ENCODE assay signal across 21 cellular contexts in the genomic region with DNA sequence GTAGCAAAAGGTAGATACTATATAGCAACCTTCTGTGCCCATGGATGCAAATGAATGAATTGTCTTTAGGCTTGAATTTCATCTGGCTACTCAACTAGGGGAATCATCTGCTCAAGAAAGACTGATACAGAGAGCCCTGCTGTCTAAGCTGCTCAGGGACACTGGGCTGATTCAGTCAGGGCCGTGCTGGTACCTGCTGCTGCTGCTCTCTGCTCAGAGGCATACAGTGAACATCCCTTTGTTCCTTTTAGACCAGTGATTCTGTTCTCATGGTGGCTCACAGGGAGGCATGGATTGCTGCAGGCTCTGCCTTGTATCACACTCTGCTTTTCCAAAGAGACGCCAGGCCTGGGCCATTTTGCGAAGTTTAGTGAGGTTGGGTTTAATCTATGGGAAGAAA. TPM values are rescaled to one million over a fixed set of nuclear protein-coding genes. Genes with fewer than 3 reads are reported as not detected.
A peak's percentile ranks its signal among the peaks of the same experiment; 100 is the strongest.
DNase-seq lines count a peak whose midpoint lies in the region; ATAC-seq, FAIRE-seq and TF ChIP-seq lines count a peak whose summit lies in the region.
"Had no signal": no experiment of that assay in that cellular context is flagged by ENCODE, and none has a peak within 500 bp of the region (broad histone marks: within the 10 kb centered on the region; RNA-seq: fewer than 3 reads in every experiment).

No MANE protein-coding gene starts in this region.

- H3K4me1 Mint-ChIP-seq in central memory CD8-positive, alpha-beta T cell: peaks cover 6% of the 10 kb centered on the region
- H3K4me1 Mint-ChIP-seq in naive thymus-derived CD4-positive, alpha-beta T cell: peaks cover 0 to 4% (median 0%) of the 10 kb centered on the region in 7 donors
- H3K4me1 Mint-ChIP-seq: B cell, CD14-positive monocyte had no signal

- DNase-seq in HTR-8/SVneo (ENCODE audit: insufficient read length, low spot score): no peak
- no peak for DNase-seq in central memory CD8-positive, alpha-beta T cell (ENCODE audit: low spot score in 2 of 2)
- DNase-seq in midbrain (lab: John Stamatoyannopoulos, UW): peak; percentile 28
- peak in 30 of 49 donors; percentile 2 to 59 (median 22) for DNase-seq in substantia nigra (lab: John Stamatoyannopoulos, UW)
- no peak for DNase-seq in naive thymus-derived CD4-positive, alpha-beta T cell
- DNase-seq in left colon: no peak
- no peak for DNase-seq in SK-N-SH
- DNase-seq: Karpas-422, MV-4-11, NCI-H1105 treated with DMSO at 0.1 percent for 48 hours, NCI-H1694, NCI-H2081, NCI-H2171, NCI-H524 treated with DMSO at 0.1 percent for 48 hours, NCI-H82, Peyer's patch had no signal

- peak overlapping the region; percentile 22 for H3K27ac Mint-ChIP-seq in central memory CD8-positive, alpha-beta T cell (ENCODE audit: low read depth)
- peak overlapping the region in 1 of 9 donors; percentile 21 for H3K27ac Mint-ChIP-seq in naive thymus-derived CD4-positive, alpha-beta T cell
- H3K27ac Mint-ChIP-seq: B cell, CD14-positive monocyte had no signal

- WGBS in SK-N-SH (ENCODE audit: low lambda C conversion rate): 86% methylated on average over 3 of the region's 3 CpGs

- peak; percentile 62 for FAIRE-seq in HTR-8/SVneo (lab: Jason Lieb, UNC)
- FAIRE-seq: A204.1, H1 had no signal

- no peaks in the 10 kb centered on the region for H3K27me3 Mint-ChIP-seq in central memory CD8-positive, alpha-beta T cell
- H3K27me3 Mint-ChIP-seq in naive thymus-derived CD4-positive, alpha-beta T cell: no peaks in the 10 kb centered on the region
- H3K27me3 Mint-ChIP-seq: B cell had no signal

- TF ChIP-seq CTCF in SK-N-SH (IDR thresholded peaks at IDR 0.05): no peak

- H3K27me3 ChIP-seq in naive thymus-derived CD4-positive, alpha-beta T cell (ENCODE audit: control insufficient read depth in 2 of 2, insufficient read depth in 2 of 2, low read length in 2 of 2): no peaks in the 10 kb centered on the region
- H3K27me3 ChIP-seq in SK-N-SH (ENCODE audit: insufficient read depth): no peaks in the 10 kb centered on the region
- H3K27me3 ChIP-seq: Peyer's patch had no signal

- no peaks in the 10 kb centered on the region for H4K20me1 ChIP-seq in SK-N-SH (ENCODE audit: insufficient read depth)

- intact Hi-C loops in naive thymus-derived CD4-positive, alpha-beta T cell (cut with micrococcal nuclease): no loop called here
- intact Hi-C loops in left colon (cut with DNase I, micrococcal nuclease): no loop called here

- no peaks in the 10 kb centered on the region for H3K79me2 ChIP-seq in SK-N-SH (ENCODE audit: insufficient read depth)

- H3K36me3 ChIP-seq in naive thymus-derived CD4-positive, alpha-beta T cell (ENCODE audit: control insufficient read depth in 2 of 3, insufficient read depth in 3 of 3, low read length in 3 of 3): peaks cover 6 to 60% (median 17%) of the 10 kb centered on the region in 3 experiments
- H3K36me3 ChIP-seq in SK-N-SH (replicated peaks in 1 of 2; ENCODE audit: control insufficient read depth in 1 of 2, insufficient read depth in 2 of 2, low read length in 1 of 2): peaks cover 28 to 59% of the 10 kb centered on the region in 2 experiments

- no peak overlapping the region for H3K4me2 ChIP-seq in SK-N-SH

- H3K36me3 Mint-ChIP-seq in central memory CD8-positive, alpha-beta T cell (ENCODE audit: insufficient read depth): peaks cover 31% of the 10 kb centered on the region
- peaks cover 3 to 43% (median 20%) of the 10 kb centered on the region in 5 donors for H3K36me3 Mint-ChIP-seq in naive thymus-derived CD4-positive, alpha-beta T cell

- no peak overlapping the region for H3K4me3 Mint-ChIP-seq in central memory CD8-positive, alpha-beta T cell
- no peak overlapping the region for H3K4me3 Mint-ChIP-seq in naive thymus-derived CD4-positive, alpha-beta T cell
- H3K4me3 Mint-ChIP-seq: B cell, CD14-positive monocyte had no signal

- TF ChIP-seq EP300 in SK-N-SH (IDR thresholded peaks at IDR 0.05; ENCODE audit: borderline replicate concordance in 1 of 2, low read depth in 1 of 2, low read length in 1 of 2): no peak

- no peaks in the 10 kb centered on the region for H3K9me3 ChIP-seq in naive thymus-derived CD4-positive, alpha-beta T cell (ENCODE audit: control insufficient read depth in 2 of 3, low read length in 3 of 3)
- H3K9me3 ChIP-seq in SK-N-SH: no peaks in the 10 kb centered on the region
- H3K9me3 ChIP-seq: Peyer's patch had no signal

- no peaks in the 10 kb centered on the region for H3K9me2 ChIP-seq in SK-N-SH

- peaks cover 6% of the 10 kb centered on the region for H3F3A ChIP-seq in SK-N-SH (replicated peaks; ENCODE audit: insufficient read depth)

- no peak overlapping the region for H3K4me3 ChIP-seq in naive thymus-derived CD4-positive, alpha-beta T cell (ENCODE audit: low read length)
- H3K4me3 ChIP-seq in SK-N-SH (ENCODE audit: low read depth in 2 of 2, low read length in 1 of 2): no peak overlapping the region
- H3K4me3 ChIP-seq: Peyer's patch had no signal

- no peaks in the 10 kb centered on the region for H3K4me1 ChIP-seq in naive thymus-derived CD4-positive, alpha-beta T cell (ENCODE audit: control insufficient read depth in 2 of 2, insufficient read depth in 2 of 2, low read length in 2 of 2)
- peaks cover 0 to 4% of the 10 kb centered on the region in 2 experiments; a peak in 1 of 4 replicates for H3K4me1 ChIP-seq in SK-N-SH (ENCODE audit: control insufficient read depth in 1 of 2, insufficient read depth in 2 of 2, low read depth in 1 of 2, low read length in 1 of 2)
- H3K4me1 ChIP-seq: Peyer's patch had no signal

- H2AFZ ChIP-seq in SK-N-SH (ENCODE audit: low read depth): no peak overlapping the region

- no peaks in the 10 kb centered on the region for H3K9me3 Mint-ChIP-seq in central memory CD8-positive, alpha-beta T cell
- H3K9me3 Mint-ChIP-seq in naive thymus-derived CD4-positive, alpha-beta T cell: no peaks in the 10 kb centered on the region
- H3K9me3 Mint-ChIP-seq: CD14-positive monocyte had no signal

- no peak for ATAC-seq in central memory CD8-positive, alpha-beta T cell (replicated peaks; ENCODE audit: extremely low read depth, poor library complexity, severe bottlenecking)
- no peak for ATAC-seq in naive thymus-derived CD4-positive, alpha-beta T cell
- no peak for ATAC-seq in left colon
- ATAC-seq: HCT116 had no signal

- POLR2A ChIA-PET in naive thymus-derived CD4-positive, alpha-beta T cell (lab: Charles Lee): interaction anchor here (0.9 kb wide), 1 partner anchor 14 kb away, joined by 3 read pairs; a partner anchor contains a TSS
- POLR2A ChIA-PET in SK-N-SH (lab: Yijun Ruan, JAX): no interaction called here

- TF ChIP-seq RAD21 in SK-N-SH (IDR thresholded peaks at IDR 0.05; ENCODE audit: low read length): no peak

- no peak overlapping the region for H3K9ac ChIP-seq in SK-N-SH

- H3K27ac ChIP-seq in substantia nigra (ENCODE audit: low read depth, low read length, poor library complexity, severe bottlenecking): peak overlapping the region; percentile 35
- no peak overlapping the region for H3K27ac ChIP-seq in naive thymus-derived CD4-positive, alpha-beta T cell (ENCODE audit: low read depth, low read length)
- no peak overlapping the region for H3K27ac ChIP-seq in SK-N-SH (ENCODE audit: low read depth in 2 of 2, low read length in 1 of 2)
- H3K27ac ChIP-seq: Peyer's patch had no signal

- CTCF ChIA-PET in naive thymus-derived CD4-positive, alpha-beta T cell (lab: Charles Lee): interaction anchor here (1.0 kb wide), 2 partner anchors 16 to 112 kb away, joined by 3 read pairs; no protein-coding TSS in a partner anchor
- CTCF ChIA-PET in SK-N-SH (lab: Yijun Ruan, JAX): interaction anchor here (1.0 to 1.2 kb wide), 3 partner anchors 10 to 111 kb away, joined by 3 to 4 read pairs (median 4); no protein-coding TSS in a partner anchor

RNA-seq across cellular contexts. Expression of a gene that starts 14.1 kb away (rescaled TPM):
- 10 to 100 TPM; 23.8 to 40.7 (median 26.1) TPM for total RNA-seq in naive thymus-derived CD4-positive, alpha-beta T cell
- polyA plus RNA-seq in naive thymus-derived CD4-positive, alpha-beta T cell: 10 to 100 TPM; 18.2 to 19.8 TPM
- 10 to 100 TPM; 36.5 to 48.1 TPM for total RNA-seq in left colon
- polyA plus RNA-seq in SK-N-SH (2012; rRNA removed): 111 and 125 TPM in 2 replicates
- polyA plus RNA-seq in SK-N-SH (2012; cell fraction: cytosol; rRNA removed): 96.3 and 101 TPM in 2 replicates
- 86.6 and 105 TPM in 2 replicates for polyA plus RNA-seq in SK-N-SH (2012; cell fraction: nucleus; rRNA removed)

RNA-seq across cellular contexts. Expression of a gene that starts 34.5 kb away (rescaled TPM):
- 10 to 100 TPM; 19.9 to 26.7 (median 20.5) TPM for total RNA-seq in naive thymus-derived CD4-positive, alpha-beta T cell
- polyA plus RNA-seq in naive thymus-derived CD4-positive, alpha-beta T cell: 10 to 100 TPM; 11.4 to 15.6 TPM
- 10 to 100 TPM; 19.6 to 27.0 TPM for total RNA-seq in left colon
- 3.8 and 4.7 TPM in 2 replicates for polyA plus RNA-seq in SK-N-SH (2012; rRNA removed)
- 2.9 and 3.8 TPM in 2 replicates for polyA plus RNA-seq in SK-N-SH (2012; cell fraction: cytosol; rRNA removed)
- 12.6 and 15.9 TPM in 2 replicates for polyA plus RNA-seq in SK-N-SH (2012; cell fraction: nucleus; rRNA removed)

RNA-seq across cellular contexts. Expression of a gene that starts 47.0 kb away (rescaled TPM):
- 10 to 100 TPM; 11.8 to 39.5 (median 31.2) TPM for total RNA-seq in naive thymus-derived CD4-positive, alpha-beta T cell
- 10 to 100 TPM; 17.5 to 17.9 TPM for polyA plus RNA-seq in naive thymus-derived CD4-positive, alpha-beta T cell
- total RNA-seq in left colon: 10 to 100 TPM; 14.8 to 20.3 TPM
- 53.5 and 70.1 TPM in 2 replicates for polyA plus RNA-seq in SK-N-SH (2012; rRNA removed)
- polyA plus RNA-seq in SK-N-SH (2012; cell fraction: cytosol; rRNA removed): 86.5 and 95.9 TPM in 2 replicates
- polyA plus RNA-seq in SK-N-SH (2012; cell fraction: nucleus; rRNA removed): 26.7 and 40.9 TPM in 2 replicates

RNA-seq across cellular contexts. Expression of a gene that starts 52.6 kb away (rescaled TPM):
- total RNA-seq in naive thymus-derived CD4-positive, alpha-beta T cell: 1 to 10 TPM in 1 of 5 experiments, not detected in 4; 1.7 TPM
- under 1 TPM; 0.30 to 0.41 TPM for polyA plus RNA-seq in naive thymus-derived CD4-positive, alpha-beta T cell
- 1 to 10 TPM; 3.9 to 4.8 TPM for total RNA-seq in left colon
- 1.2 and 1.4 TPM in 2 replicates for polyA plus RNA-seq in SK-N-SH (2012; rRNA removed)
- 1.2 TPM in 2 replicates for polyA plus RNA-seq in SK-N-SH (2012; cell fraction: cytosol; rRNA removed)
- 1.2 and 2.8 TPM in 2 replicates for polyA plus RNA-seq in SK-N-SH (2012; cell fraction: nucleus; rRNA removed)

Comparison
In these comparisons a context has a peak if more than half of its experiments do, and no peak if none do; other contexts are left out.
1. DNase-seq: peak in midbrain (single experiment) and substantia nigra (30 of 49); none in HTR-8/SVneo (single experiment), central memory CD8-positive, alpha-beta T cell (0 of 2), naive thymus-derived CD4-positive, alpha-beta T cell (0 of 9), left colon (0 of 2) and SK-N-SH (single experiment).